11 cellular contexts compared by ENCODE assay signal in genomic region chr3:15637131-15637951, GRCh38. TPM values are rescaled to one million over a fixed set of nuclear protein-coding genes. Genes with fewer than 3 reads are reported as not detected.
DNase-seq lines count a peak whose midpoint lies in the region; ATAC-seq and TF ChIP-seq lines count a peak whose summit lies in the region.
"Had no signal": no experiment of that assay in that cellular context is flagged by ENCODE, and none has a peak within 500 bp of the region (broad histone marks: within the 10 kb centered on the region; RNA-seq: fewer than 3 reads in every experiment).

No MANE protein-coding gene starts in this region.

- no peak overlapping the region for H3K4me2 ChIP-seq in Karpas-422 (ENCODE audit: low read depth, low read length, poor library complexity, severe bottlenecking)

- H3K9ac ChIP-seq in muscle layer of colon (ENCODE audit: low read length) (peak overlapping the region; percentile 16), Karpas-422 (ENCODE audit: low read length) (no peak overlapping the region)

- no peak overlapping the region for H2AFZ ChIP-seq in Karpas-422 (ENCODE audit: low read length)

- peaks cover 20 to 39% (median 37%) of the 10 kb centered on the region in 3 donors for H3K4me1 Mint-ChIP-seq in CD8-positive, alpha-beta memory T cell
- peaks cover 51% of the 10 kb centered on the region for H3K4me1 Mint-ChIP-seq in T-helper 2 cell treated with Interferon-gamma antibody and Interleukin-4, amounts not matched to agents 5 μg/mL and 100 μg/mL, for 36 hours (ENCODE audit: low read depth)

- DNase-seq in CD8-positive, alpha-beta memory T cell = no peak
- DNase-seq in T-helper 2 cell treated with Interferon-gamma antibody and Interleukin-4, amounts not matched to agents 5 μg/mL and 100 μg/mL, for 36 hours (ENCODE audit: low spot score) = peak; percentile 44
- DNase-seq in Karpas-422 (no peak), foreskin fibroblast (no peak), left lobe of liver (ENCODE audit: low spot score) (no peak), HEK293T (ENCODE audit: extremely low spot score) (no peak)
- DNase-seq: kidney glomerular epithelial cell, NCI-H187 had no signal

- POLR2A ChIA-PET in CD8-positive, alpha-beta memory T cell (lab: Charles Lee) = no interaction called here
- POLR2A ChIA-PET in HEK293T (lab: Yijun Ruan, JAX) = no interaction called here

- no peaks in the 10 kb centered on the region for H3K36me3 ChIP-seq in CD8-positive, alpha-beta memory T cell (ENCODE audit: insufficient read depth, low read length)
- no peaks in the 10 kb centered on the region for H3K36me3 ChIP-seq in muscle layer of colon (ENCODE audit: insufficient read depth, low read length)
- no peaks in the 10 kb centered on the region for H3K36me3 ChIP-seq in Karpas-422 (ENCODE audit: insufficient read depth, low read length)

- H3K79me2 ChIP-seq in Karpas-422 (ENCODE audit: low read length) = no peaks in the 10 kb centered on the region

- no peaks in the 10 kb centered on the region for H3K9me3 ChIP-seq in CD8-positive, alpha-beta memory T cell (ENCODE audit: low read length)
- H3K9me3 ChIP-seq in muscle layer of colon (ENCODE audit: low read length) (no peaks in the 10 kb centered on the region), Karpas-422 (ENCODE audit: low read length) (no peaks in the 10 kb centered on the region)

- peak overlapping the region in 2 of 7 donors; percentile 30 to 32 for H3K4me3 Mint-ChIP-seq in CD8-positive, alpha-beta memory T cell
- H3K4me3 Mint-ChIP-seq in T-helper 2 cell treated with Interferon-gamma antibody and Interleukin-4, amounts not matched to agents 5 μg/mL and 100 μg/mL, for 36 hours = peak overlapping the region; percentile 44
- H3K4me3 Mint-ChIP-seq: dendritic cell treated with granulocyte-macrophage colony-stimulating factor and Interleukin-4, amounts not matched to agents 40 ng/mL and 50 ng/mL, for 4 days had no signal

- H3K4me1 ChIP-seq in CD8-positive, alpha-beta memory T cell (ENCODE audit: insufficient read depth, low read length) = peaks cover 13% of the 10 kb centered on the region
- H3K4me1 ChIP-seq in muscle layer of colon (ENCODE audit: insufficient read depth, low read length) (peaks cover 72% of the 10 kb centered on the region), Karpas-422 (ENCODE audit: low read length) (peaks cover 7% of the 10 kb centered on the region)

- H3K27ac Mint-ChIP-seq in CD8-positive, alpha-beta memory T cell = peak overlapping the region in 5 of 8 donors; percentile 30 to 72 (median 46)
- H3K27ac Mint-ChIP-seq in T-helper 2 cell treated with Interferon-gamma antibody and Interleukin-4, amounts not matched to agents 5 μg/mL and 100 μg/mL, for 36 hours = peak overlapping the region; percentile 77

- no peaks in the 10 kb centered on the region for H3K27me3 ChIP-seq in CD8-positive, alpha-beta memory T cell (ENCODE audit: insufficient read depth, low read length, poor library complexity, severe bottlenecking)
- H3K27me3 ChIP-seq in muscle layer of colon (ENCODE audit: control insufficient read depth in 1 of 2, insufficient read depth in 2 of 2, low read length in 2 of 2) (no peaks in the 10 kb centered on the region), Karpas-422 (ENCODE audit: low read length) (no peaks in the 10 kb centered on the region)

- H3K9me3 Mint-ChIP-seq in CD8-positive, alpha-beta memory T cell = no peaks in the 10 kb centered on the region
- no peaks in the 10 kb centered on the region for H3K9me3 Mint-ChIP-seq in T-helper 2 cell treated with Interferon-gamma antibody and Interleukin-4, amounts not matched to agents 5 μg/mL and 100 μg/mL, for 36 hours
- H3K9me3 Mint-ChIP-seq: dendritic cell treated with granulocyte-macrophage colony-stimulating factor and Interleukin-4, amounts not matched to agents 40 ng/mL and 50 ng/mL, for 4 days had no signal

- CTCF ChIA-PET in CD8-positive, alpha-beta memory T cell (lab: Charles Lee) = interaction anchor here (1.7 kb wide), 1 partner anchor 174 kb away, joined by 3 read pairs; no protein-coding TSS in a partner anchor
- CTCF ChIA-PET in HEK293T (lab: Yijun Ruan, JAX) = no interaction called here

- no peak for TF ChIP-seq CTCF in foreskin fibroblast (IDR thresholded peaks at IDR 0.05; ENCODE audit: low read depth, low read length)

- H3K36me3 Mint-ChIP-seq in CD8-positive, alpha-beta memory T cell = peaks cover 0 to 15% (median 15%) of the 10 kb centered on the region in 3 donors
- peaks cover 6% of the 10 kb centered on the region for H3K36me3 Mint-ChIP-seq in T-helper 2 cell treated with Interferon-gamma antibody and Interleukin-4, amounts not matched to agents 5 μg/mL and 100 μg/mL, for 36 hours (ENCODE audit: low read depth)

- no peaks in the 10 kb centered on the region for H3K9me2 ChIP-seq in Karpas-422 (replicated peaks; ENCODE audit: insufficient read depth, low read length)

- no peak overlapping the region for H3K4me3 ChIP-seq in CD8-positive, alpha-beta memory T cell (ENCODE audit: low read length)
- H3K4me3 ChIP-seq in muscle layer of colon (ENCODE audit: low read depth in 1 of 2, low read length in 2 of 2) (no peak overlapping the region), Karpas-422 (ENCODE audit: low read length) (no peak overlapping the region), foreskin fibroblast (ENCODE audit: low read depth in 1 of 2, low read length in 2 of 2) (no peak overlapping the region)

- H4K20me1 ChIP-seq in Karpas-422 (ENCODE audit: insufficient read depth, low read depth, low read length) = no peaks in the 10 kb centered on the region

- no peak overlapping the region for H3K27ac ChIP-seq in CD8-positive, alpha-beta memory T cell (ENCODE audit: low read depth, low read length)
- H3K27ac ChIP-seq in muscle layer of colon (ENCODE audit: low read depth, low read length) (peak overlapping the region; percentile 77), Karpas-422 (ENCODE audit: low read length) (no peak overlapping the region)

- no peaks in the 10 kb centered on the region for H3K27me3 Mint-ChIP-seq in CD8-positive, alpha-beta memory T cell
- no peaks in the 10 kb centered on the region for H3K27me3 Mint-ChIP-seq in T-helper 2 cell treated with Interferon-gamma antibody and Interleukin-4, amounts not matched to agents 5 μg/mL and 100 μg/mL, for 36 hours (ENCODE audit: low read depth)
- H3K27me3 Mint-ChIP-seq: dendritic cell treated with granulocyte-macrophage colony-stimulating factor and Interleukin-4, amounts not matched to agents 40 ng/mL and 50 ng/mL, for 4 days had no signal

- peak; percentile 32 for ATAC-seq in GM21529 (IDR thresholded peaks at IDR 0.05; ENCODE audit: unreplicated experiment)
- no peak for ATAC-seq in left lobe of liver

TF ChIP-seq in HEK293T, 16 proteins besides CTCF, POLR2A, EP300 and RAD21:
- TF ChIP-seq FOXA1 (IDR thresholded peaks at IDR 0.05) (no peak), NFRKB (IDR thresholded peaks at IDR 0.05) (no peak), L3MBTL2 (conservative IDR thresholded peaks at IDR 0.05) (no peak), FOXM1 (IDR thresholded peaks at IDR 0.05; ENCODE audit: borderline replicate concordance) (no peak), CTBP1 (IDR thresholded peaks at IDR 0.05; ENCODE audit: borderline replicate concordance) (no peak), LEF1 (IDR thresholded peaks at IDR 0.05; ENCODE audit: borderline replicate concordance) (no peak), SP1 (IDR thresholded peaks at IDR 0.05) (no peak), BHLHE40 (IDR thresholded peaks at IDR 0.05; ENCODE audit: borderline replicate concordance) (no peak), ARNT (IDR thresholded peaks at IDR 0.05) (no peak), HDGF (IDR thresholded peaks at IDR 0.05; ENCODE audit: borderline replicate concordance) (no peak)
- TF ChIP-seq, protein P1, sequence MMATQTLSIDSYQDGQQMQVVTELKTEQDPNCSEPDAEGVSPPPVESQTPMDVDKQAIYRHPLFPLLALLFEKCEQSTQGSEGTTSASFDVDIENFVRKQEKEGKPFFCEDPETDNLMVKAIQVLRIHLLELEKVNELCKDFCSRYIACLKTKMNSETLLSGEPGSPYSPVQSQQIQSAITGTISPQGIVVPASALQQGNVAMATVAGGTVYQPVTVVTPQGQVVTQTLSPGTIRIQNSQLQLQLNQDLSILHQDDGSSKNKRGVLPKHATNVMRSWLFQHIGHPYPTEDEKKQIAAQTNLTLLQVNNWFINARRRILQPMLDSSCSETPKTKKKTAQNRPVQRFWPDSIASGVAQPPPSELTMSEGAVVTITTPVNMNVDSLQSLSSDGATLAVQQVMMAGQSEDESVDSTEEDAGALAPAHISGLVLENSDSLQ (IDR thresholded peaks at IDR 0.05) = no peak

RNA-seq across cellular contexts. Expression of gene BTD, which starts 35.8 kb away (rescaled TPM):
- total RNA-seq in CD8-positive, alpha-beta memory T cell = 1 to 10 TPM; 5.5 to 6.0 TPM
- 20.7 TPM for polyA plus RNA-seq in CD8-positive, alpha-beta memory T cell
- total RNA-seq in Karpas-422 (2014; rRNA removed; shearing (Covaris generic); ENCODE audit: low replicate concordance) = 5.2 and 7.1 TPM in 2 replicates
- 57.4 TPM for total RNA-seq in left lobe of liver

RNA-seq across cellular contexts. Expression of gene HACL1, which starts 36.0 kb away (rescaled TPM):
- 10 to 100 TPM; 34.6 to 37.7 TPM for total RNA-seq in CD8-positive, alpha-beta memory T cell
- polyA plus RNA-seq in CD8-positive, alpha-beta memory T cell = 35.0 TPM
- total RNA-seq in Karpas-422 (2014; rRNA removed; shearing (Covaris generic); ENCODE audit: low replicate concordance) = 52.7 and 58.9 TPM in 2 replicates
- 45.2 TPM for total RNA-seq in left lobe of liver
